8 cellular contexts compared by ENCODE assay signal in the genomic region with DNA sequence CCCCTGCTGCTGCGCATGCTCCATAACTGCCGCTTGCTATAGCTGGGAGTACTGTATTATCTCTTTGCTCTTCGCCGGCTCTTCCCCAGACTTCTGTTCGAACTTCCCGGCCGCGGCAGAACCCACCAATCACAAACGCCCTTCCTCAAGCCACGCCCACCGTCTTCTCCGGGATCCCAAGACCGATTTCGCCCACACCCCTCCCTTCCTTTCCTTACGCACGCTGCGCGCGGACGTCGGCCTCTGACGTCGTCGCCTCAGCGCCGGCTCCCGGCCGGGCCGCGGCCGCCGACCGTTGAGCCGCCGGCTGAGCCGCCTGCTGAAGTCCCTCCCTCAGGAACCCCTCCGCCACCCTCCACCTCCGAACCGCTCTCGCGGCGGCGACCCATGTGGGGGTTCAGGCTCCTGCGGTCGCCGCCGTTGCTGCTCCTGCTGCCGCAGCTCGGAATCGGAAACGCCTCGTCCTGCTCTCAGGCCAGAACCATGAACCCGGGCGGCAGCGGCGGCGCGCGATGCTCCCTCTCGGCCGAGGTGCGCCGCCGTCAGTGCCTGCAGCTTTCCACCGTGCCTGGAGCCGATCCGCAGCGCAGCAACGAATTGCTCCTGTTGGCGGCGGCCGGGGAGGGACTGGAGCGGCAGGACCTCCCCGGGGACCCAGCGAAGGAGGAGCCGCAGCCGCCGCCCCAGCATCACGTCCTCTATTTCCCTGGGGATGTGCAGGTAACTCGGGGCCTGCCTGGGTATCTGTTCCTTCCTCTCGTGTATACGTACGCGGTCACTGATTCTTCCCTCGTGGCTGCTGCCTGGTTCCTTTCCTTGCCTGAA. TPM values are rescaled to one million over a fixed set of nuclear protein-coding genes. Genes with fewer than 3 reads are reported as not detected.
DNase-seq lines count a peak whose midpoint lies in the region; ATAC-seq and TF ChIP-seq lines count a peak whose summit lies in the region.

A gene with protein sequence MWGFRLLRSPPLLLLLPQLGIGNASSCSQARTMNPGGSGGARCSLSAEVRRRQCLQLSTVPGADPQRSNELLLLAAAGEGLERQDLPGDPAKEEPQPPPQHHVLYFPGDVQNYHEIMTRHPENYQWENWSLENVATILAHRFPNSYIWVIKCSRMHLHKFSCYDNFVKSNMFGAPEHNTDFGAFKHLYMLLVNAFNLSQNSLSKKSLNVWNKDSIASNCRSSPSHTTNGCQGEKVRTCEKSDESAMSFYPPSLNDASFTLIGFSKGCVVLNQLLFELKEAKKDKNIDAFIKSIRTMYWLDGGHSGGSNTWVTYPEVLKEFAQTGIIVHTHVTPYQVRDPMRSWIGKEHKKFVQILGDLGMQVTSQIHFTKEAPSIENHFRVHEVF (plus strand): TSS at position 242 of the 825 bp plus-strand sequence. CDS start 146 bp downstream, at position 388.

- in situ Hi-C loops in GM13977 (cut with MboI; ENCODE audit: low pct_unique_long_range_greater_than_20kb, low sequenced_read_pairs, unreplicated experiment): no loop called here

- peaks cover 30% of the 10 kb centered on the region for H3K4me1 Mint-ChIP-seq in T-helper 17 cell

- TF ChIP-seq CTCF in GM13977 (IDR thresholded peaks at IDR 0.05; ENCODE audit: extremely low read depth, insufficient read depth, missing control alignments) (no peak), prostate gland (IDR thresholded peaks at IDR 0.05) (no peak)

- no peaks in the 10 kb centered on the region for H3K9me3 ChIP-seq in T-helper 17 cell (ENCODE audit: control insufficient read depth, low read length, poor library complexity, severe bottlenecking)
- no peaks in the 10 kb centered on the region for H3K9me3 ChIP-seq in prostate gland

- H3K27ac Mint-ChIP-seq in T-helper 17 cell: peak within 1 kb of the TSS; percentile 98

- no peaks in the 10 kb centered on the region for H3K27me3 ChIP-seq in prostate gland (replicated peaks; ENCODE audit: insufficient read depth)

- intact Hi-C loops in left ventricle myocardium superior (cut with micrococcal nuclease) (no loop called here), prostate gland (cut with DNase I) (no loop called here)

- H3K36me3 ChIP-seq in prostate gland (no peaks in the 10 kb centered on the region), urinary bladder (ENCODE audit: insufficient read depth) (no peaks in the 10 kb centered on the region)

- H3K4me1 ChIP-seq in prostate gland (replicated peaks) (peaks cover 9% of the 10 kb centered on the region), urinary bladder (ENCODE audit: insufficient read depth) (peaks cover 1% of the 10 kb centered on the region)

- ATAC-seq in HG02884 (IDR thresholded peaks at IDR 0.05; ENCODE audit: unreplicated experiment) (peak; percentile 80), T-helper 17 cell (peak; percentile 85), left ventricle myocardium superior (peak; percentile 99)

- H3K27me3 Mint-ChIP-seq in T-helper 17 cell: peaks cover 12% of the 10 kb centered on the region

- peak; percentile 89 for TF ChIP-seq POLR2A in prostate gland (IDR thresholded peaks at IDR 0.05)

- WGBS in prostate gland: under 1% methylated on average over 54 of the region's 85 CpGs
- under 1% methylated on average over 85 of the region's 85 CpGs for WGBS in urinary bladder

- peaks cover 4% of the 10 kb centered on the region for H3K36me3 Mint-ChIP-seq in T-helper 17 cell (ENCODE audit: low read depth)

- peak within 1 kb of the TSS; percentile 64 to 69 for H3K4me3 ChIP-seq in prostate gland
- H3K4me3 ChIP-seq in urinary bladder (ENCODE audit: low read depth, low read length): peak within 1 kb of the TSS; percentile 78

- DNase-seq in GM13977 (ENCODE audit: low spot score) (peak; percentile 94), NCI-H1694 (lab: John Stamatoyannopoulos, UW) (peak; percentile 95), T-helper 17 cell (peak; percentile 80 to 88 (median 81)), amygdala (lab: John Stamatoyannopoulos, UW) (peak; percentile 55 to 98 (median 92)), left ventricle myocardium superior (peak; percentile 96), prostate gland (ENCODE audit: low spot score) (peak; percentile 97)

- peak within 1 kb of the TSS; percentile 100 for H3K4me3 Mint-ChIP-seq in T-helper 17 cell

- H3K27ac ChIP-seq in prostate gland (peak within 1 kb of the TSS; percentile 95 to 97), urinary bladder (ENCODE audit: low read depth) (peak within 1 kb of the TSS; percentile 99)

RNA-seq across cellular contexts. Expression of the gene that starts here (rescaled TPM):
- 10 to 100 TPM; 13.5 to 18.0 TPM for total RNA-seq in T-helper 17 cell
- 7.5 TPM for total RNA-seq in left ventricle myocardium superior
- 10 to 100 TPM in 1 of 2 donors, 1 to 10 TPM in 1; 9.5 to 12.8 TPM for total RNA-seq in prostate gland
- total RNA-seq in urinary bladder: 17.0 TPM
- polyA plus RNA-seq in urinary bladder: 7.3 TPM

Comparison
In these comparisons a context has a peak if more than half of its experiments do, and no peak if none do; other contexts are left out.
1. Peak in every context shown above with its lines: DNase-seq, ATAC-seq, H3K4me3 ChIP-seq and H3K27ac ChIP-seq.